29 cellular contexts compared by ENCODE assay signal in genomic region chr2:1936411-1936980, GRCh38.
DNase-seq lines count a peak whose midpoint lies in the region; ATAC-seq and TF ChIP-seq lines count a peak whose summit lies in the region.
"Had no signal": no experiment of that assay in that cellular context is flagged by ENCODE, and none has a peak within 500 bp of the region (broad histone marks: within the 10 kb centered on the region; RNA-seq: fewer than 3 reads in every experiment).

No MANE protein-coding gene starts in this region.

- DNase-seq in right atrium auricular region (ENCODE audit: low spot score) (peak; percentile 18), left cardiac atrium (no peak), chondrocyte (ENCODE audit: low spot score) (no peak), medulla oblongata (ENCODE audit: extremely low spot score) (peak; percentile 40)
- no peak for DNase-seq in activated CD4-positive, CD25-positive, alpha-beta regulatory T cell treated with anti-CD3 and anti-CD28 coated beads, Interleukin-2, amount 50 U/mL, for 72 hours
- DNase-seq in activated naive CD4-positive, alpha-beta T cell treated with anti-CD3 and anti-CD28 coated beads, Interleukin-2, amount 50 U/mL, for 72 hours (ENCODE audit: low spot score in 2 of 2): no peak
- DNase-seq: activated CD4-positive, alpha-beta T cell treated with anti-CD3 and anti-CD28 coated beads, Interleukin-2, amount 50 U/mL, for 4 hours; activated CD8-positive, alpha-beta memory T cell treated with anti-CD3 and anti-CD28 coated beads, Interleukin-2, amount 50 U/mL, for 48 hours; activated naive CD4-positive, alpha-beta T cell treated with anti-CD3 and anti-CD28 coated beads for 36 hours; CD4-positive, alpha-beta T cell; colonic mucosa; DND-41; effector CD8-positive, alpha-beta T cell; GM23248; hippocampal formation; natural killer cell; NCI-H1436 treated with DMSO at 0.1 percent for 48 hours; NCI-H2107; NCI-H345; NCI-H69; SK-N-SH; small intestine; stimulated activated CD4-positive, alpha-beta T cell treated with anti-CD3 and anti-CD28 coated beads, Interleukin-1b, Interleukin-23, amount 100 ng/mL, for 48 hours; stimulated activated naive CD4-positive, alpha-beta T cell treated with Interleukin-2 at 50 U/mL for 16 hours had no signal

- TF ChIP-seq CTCF in right atrium auricular region (IDR thresholded peaks at IDR 0.05) (no peak), chondrocyte (IDR thresholded peaks at IDR 0.05) (no peak)

- peak overlapping the region; percentile 59 for H3K27ac Mint-ChIP-seq in chondrocyte (ENCODE audit: unreplicated experiment)
- no peak overlapping the region for H3K27ac Mint-ChIP-seq in activated naive CD4-positive, alpha-beta T cell treated with anti-CD3 and anti-CD28 coated beads, Interleukin-2, amount 50 U/mL, for 72 hours
- H3K27ac Mint-ChIP-seq: activated naive CD4-positive, alpha-beta T cell treated with anti-CD3 and anti-CD28 coated beads for 36 hours; CD4-positive, alpha-beta T cell; IgD-negative memory B cell; natural killer cell had no signal

- H3K36me3 Mint-ChIP-seq in chondrocyte (ENCODE audit: low read depth): no peaks in the 10 kb centered on the region
- H3K36me3 Mint-ChIP-seq in activated naive CD4-positive, alpha-beta T cell treated with anti-CD3 and anti-CD28 coated beads, Interleukin-2, amount 50 U/mL, for 72 hours: no peaks in the 10 kb centered on the region
- H3K36me3 Mint-ChIP-seq: IgD-negative memory B cell, natural killer cell had no signal

- H3K27ac ChIP-seq in right atrium auricular region: no peak overlapping the region
- H3K27ac ChIP-seq: colonic mucosa, GM23248, PC-9, suprapubic skin had no signal

- no peak overlapping the region for H3K4me3 Mint-ChIP-seq in chondrocyte (ENCODE audit: unreplicated experiment)
- H3K4me3 Mint-ChIP-seq: activated naive CD4-positive, alpha-beta T cell treated with anti-CD3 and anti-CD28 coated beads for 36 hours; CD4-positive, alpha-beta T cell; IgD-negative memory B cell; natural killer cell had no signal

- H3K36me3 ChIP-seq in right atrium auricular region: no peaks in the 10 kb centered on the region
- H3K36me3 ChIP-seq: colonic mucosa, suprapubic skin had no signal

- H3K9me3 ChIP-seq in right atrium auricular region: no peaks in the 10 kb centered on the region
- H3K9me3 ChIP-seq: colonic mucosa, SK-N-SH, suprapubic skin had no signal

- no peaks in the 10 kb centered on the region for H3K4me1 ChIP-seq in right atrium auricular region
- H3K4me1 ChIP-seq: colonic mucosa, suprapubic skin had no signal

- peaks cover 8% of the 10 kb centered on the region for H3K27me3 Mint-ChIP-seq in chondrocyte (ENCODE audit: low read depth)
- H3K27me3 Mint-ChIP-seq: CD4-positive, alpha-beta T cell; IgD-negative memory B cell had no signal

- H3K9me3 Mint-ChIP-seq in chondrocyte (ENCODE audit: low read depth): no peaks in the 10 kb centered on the region
- H3K9me3 Mint-ChIP-seq in activated naive CD4-positive, alpha-beta T cell treated with anti-CD3 and anti-CD28 coated beads, Interleukin-2, amount 50 U/mL, for 72 hours: no peaks in the 10 kb centered on the region
- H3K9me3 Mint-ChIP-seq: activated naive CD4-positive, alpha-beta T cell treated with anti-CD3 and anti-CD28 coated beads for 36 hours; CD4-positive, alpha-beta T cell; IgD-negative memory B cell; natural killer cell had no signal

- H3K4me3 ChIP-seq in right atrium auricular region: no peak overlapping the region
- H3K4me3 ChIP-seq: colonic mucosa, GM23248, PC-9, suprapubic skin had no signal

- H3K4me1 Mint-ChIP-seq in chondrocyte (ENCODE audit: low read depth): peaks cover 20% of the 10 kb centered on the region
- H3K4me1 Mint-ChIP-seq: IgD-negative memory B cell had no signal

- ATAC-seq in left cardiac atrium (no peak), HG03460 (IDR thresholded peaks at IDR 0.05; ENCODE audit: unreplicated experiment) (no peak), HG02642 (IDR thresholded peaks at IDR 0.05; ENCODE audit: poor library complexity, unreplicated experiment) (no peak)
- no peak for ATAC-seq in activated naive CD4-positive, alpha-beta T cell treated with anti-CD3 and anti-CD28 coated beads, Interleukin-2, amount 50 U/mL, for 72 hours
- ATAC-seq: natural killer cell had no signal

- H3K27me3 ChIP-seq in right atrium auricular region: no peaks in the 10 kb centered on the region
- H3K27me3 ChIP-seq: colonic mucosa had no signal

- intact Hi-C loops in left cardiac atrium (cut with DNase I): no loop called here

Comparison
In these comparisons a context has a peak if more than half of its experiments do, and no peak if none do; other contexts are left out.
1. DNase-seq: peak in right atrium auricular region (single experiment) and medulla oblongata (single experiment); none in left cardiac atrium (single experiment), chondrocyte (single experiment), activated CD4-positive, CD25-positive, alpha-beta regulatory T cell treated with anti-CD3 and anti-CD28 coated beads, Interleukin-2, amount 50 U/mL, for 72 hours (single experiment) and activated naive CD4-positive, alpha-beta T cell treated with anti-CD3 and anti-CD28 coated beads, Interleukin-2, amount 50 U/mL, for 72 hours (0 of 2).